12 cellular contexts compared by ENCODE assay signal in the genomic region with DNA sequence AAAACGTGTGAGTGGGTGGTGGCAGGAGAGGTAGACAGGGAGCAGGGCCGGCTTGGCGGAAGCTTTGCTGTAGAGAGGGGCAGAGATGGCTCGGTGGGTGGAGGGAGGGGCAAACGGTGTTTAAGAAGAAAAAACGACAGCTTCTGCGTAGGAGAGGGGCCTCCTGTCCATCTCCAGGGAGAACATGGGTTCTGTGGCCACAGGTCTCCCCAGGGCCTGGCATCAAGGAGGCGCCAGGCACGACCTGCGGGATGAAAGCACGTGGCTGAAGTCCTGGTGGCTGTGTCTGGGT. TPM values are rescaled to one million over a fixed set of nuclear protein-coding genes. Genes with fewer than 3 reads are reported as not detected.
DNase-seq lines count a peak whose midpoint lies in the region; ATAC-seq, FAIRE-seq and TF ChIP-seq lines count a peak whose summit lies in the region.
"Had no signal": no experiment of that assay in that cellular context is flagged by ENCODE, and none has a peak within 500 bp of the region (broad histone marks: within the 10 kb centered on the region; RNA-seq: fewer than 3 reads in every experiment).

No MANE protein-coding gene starts in this region.

- TF ChIP-seq POLR2A in A549 (IDR thresholded peaks at IDR 0.05; ENCODE audit: low read length) = no peak

- H3K4me3 Mint-ChIP-seq in activated naive CD8-positive, alpha-beta T cell treated with anti-CD3 and anti-CD28 coated beads, Interleukin-2, amount 50 U/mL, for 24 hours = peak overlapping the region; percentile 78

- peaks cover 2% of the 10 kb centered on the region for H3K79me2 ChIP-seq in mesendoderm (ENCODE audit: control insufficient read depth, insufficient read depth, low read length)

- H3K4me2 ChIP-seq in A549 (peak overlapping the region; percentile 86), mesendoderm (ENCODE audit: low read length) (peak overlapping the region; percentile 13)

- H2BK15ac ChIP-seq in mesendoderm (replicated peaks; ENCODE audit: low read depth) = no peak overlapping the region

- TF ChIP-seq EP300 in A549 (IDR thresholded peaks at IDR 0.05) = no peak

- no peak overlapping the region for H2BK120ac ChIP-seq in mesendoderm (ENCODE audit: low read depth, low read length)

- POLR2A ChIA-PET in A549 (lab: Yijun Ruan, JAX) = no interaction called here

- CTCF ChIA-PET in A549 (lab: Yijun Ruan, JAX) = interaction anchor here (0.9 to 2.4 kb wide), 8 partner anchors 13 to 147 kb away, joined by 3 to 13 read pairs (median 3); no protein-coding TSS in a partner anchor

- H3K23ac ChIP-seq in mesendoderm (ENCODE audit: low read length) = no peak overlapping the region

- no peaks in the 10 kb centered on the region for H3K9me3 ChIP-seq in A549
- no peaks in the 10 kb centered on the region for H3K9me3 ChIP-seq in HAP-1
- H3K9me3 ChIP-seq: psoas muscle had no signal

- H2BK5ac ChIP-seq in mesendoderm (ENCODE audit: low read length) = no peak overlapping the region

- H3K9ac ChIP-seq in mesendoderm (ENCODE audit: low read length) = no peak overlapping the region

- no peaks in the 10 kb centered on the region for H3K9me3 Mint-ChIP-seq in activated naive CD8-positive, alpha-beta T cell treated with anti-CD3 and anti-CD28 coated beads, Interleukin-2, amount 50 U/mL, for 24 hours

- no peak for FAIRE-seq in A549 (lab: Jason Lieb, UNC)
- FAIRE-seq: H54 had no signal

- no peak overlapping the region for H4K8ac ChIP-seq in mesendoderm (ENCODE audit: low read depth, low read length)

- TF ChIP-seq RAD21 in A549 (conservative IDR thresholded peaks at IDR 0.05 in 1 of 2, IDR thresholded peaks at IDR 0.05 in 1 of 2) = no peak

- peak overlapping the region; percentile 25 for H3K56ac ChIP-seq in mesendoderm (ENCODE audit: low read length)

- H3K4me1 Mint-ChIP-seq in activated naive CD8-positive, alpha-beta T cell treated with anti-CD3 and anti-CD28 coated beads, Interleukin-2, amount 50 U/mL, for 24 hours = peaks cover 19% of the 10 kb centered on the region

- no peaks in the 10 kb centered on the region for H3K36me3 Mint-ChIP-seq in activated naive CD8-positive, alpha-beta T cell treated with anti-CD3 and anti-CD28 coated beads, Interleukin-2, amount 50 U/mL, for 24 hours (ENCODE audit: low read depth)

- H3K79me1 ChIP-seq in mesendoderm (ENCODE audit: low read length) = peaks cover 2% of the 10 kb centered on the region

- DNase-seq in A549 (ENCODE audit: low read depth in 1 of 2, low spot score in 1 of 2) = no peak
- DNase-seq in HAP-1 (ENCODE audit: low spot score in 2 of 2) = no peak
- DNase-seq in activated naive CD8-positive, alpha-beta T cell treated with anti-CD3 and anti-CD28 coated beads, Interleukin-2, amount 50 U/mL, for 24 hours = no peak
- no peak for DNase-seq in mesendoderm
- no peak for DNase-seq in NCI-H2171 (lab: John Stamatoyannopoulos, UW)
- DNase-seq in KG1 (lab: John Stamatoyannopoulos, UW) = no peak
- no peak for DNase-seq in central memory CD4-positive, alpha-beta T cell
- DNase-seq in NCI-H748 (lab: John Stamatoyannopoulos, UW; ENCODE audit: unreplicated experiment) = no peak
- DNase-seq: head of caudate nucleus, NCI-H1417 treated with DMSO at 0.1 percent for 48 hours, psoas muscle had no signal

- no peak overlapping the region for H2AK5ac ChIP-seq in mesendoderm (ENCODE audit: low read length)

- H3K27me3 Mint-ChIP-seq in activated naive CD8-positive, alpha-beta T cell treated with anti-CD3 and anti-CD28 coated beads, Interleukin-2, amount 50 U/mL, for 24 hours = peaks cover 17% of the 10 kb centered on the region

- ATAC-seq in A549 = no peak
- no peak for ATAC-seq in activated naive CD8-positive, alpha-beta T cell treated with anti-CD3 and anti-CD28 coated beads, Interleukin-2, amount 50 U/mL, for 24 hours
- ATAC-seq: psoas muscle had no signal

- H3K36me3 ChIP-seq in HAP-1 (replicated peaks) (no peaks in the 10 kb centered on the region), mesendoderm (ENCODE audit: control insufficient read depth, insufficient read depth, low read length) (no peaks in the 10 kb centered on the region)

- in situ Hi-C loops in HAP-1 (cut with MboI; ENCODE audit: low sequenced_read_pairs) = loop anchor here (5.0 kb wide), 1 partner anchor 87 kb away; no protein-coding TSS in a partner anchor

- H3K4me1 ChIP-seq in A549 (0 out of 3 replicates have a peak, but pooled peaks cover 2% of the 10 kb centered on the region), HAP-1 (peaks cover 15% of the 10 kb centered on the region), mesendoderm (ENCODE audit: control insufficient read depth, low read depth, low read length) (no peaks in the 10 kb centered on the region)
- H3K4me1 ChIP-seq: psoas muscle had no signal

- TF ChIP-seq CTCF in A549 (IDR thresholded peaks at IDR 0.05) = no peak

- H3K27ac ChIP-seq in A549 = peak overlapping the region in 1 of 2 experiments; percentile 97; a peak in 4 of 6 replicates
- H3K27ac ChIP-seq in mesendoderm (ENCODE audit: low read depth, low read length) = no peak overlapping the region
- H3K27ac ChIP-seq: psoas muscle had no signal

- no peak overlapping the region for H3K18ac ChIP-seq in mesendoderm (ENCODE audit: low read length)

- H4K5ac ChIP-seq in mesendoderm (ENCODE audit: low read length) = no peak overlapping the region

- H3K4me3 ChIP-seq in A549 (peak overlapping the region; percentile 90; the same call in 1 of the 3 replicates), HAP-1 (peak overlapping the region; percentile 64), mesendoderm (ENCODE audit: low read length) (no peak overlapping the region)

- H3K27me3 ChIP-seq in HAP-1 (ENCODE audit: low read depth) = no peaks in the 10 kb centered on the region
- no peaks in the 10 kb centered on the region for H3K27me3 ChIP-seq in mesendoderm (ENCODE audit: insufficient read depth, low read length, poor library complexity)

- peak overlapping the region; percentile 27 for H3K27ac Mint-ChIP-seq in activated naive CD8-positive, alpha-beta T cell treated with anti-CD3 and anti-CD28 coated beads, Interleukin-2, amount 50 U/mL, for 24 hours

- no peak overlapping the region for H3K4ac ChIP-seq in mesendoderm (ENCODE audit: low read depth, low read length)

- 82% methylated on average over 7 of the region's 11 CpGs for WGBS in A549 (ENCODE audit: missing lambda C conversion rate)
- WGBS in mesendoderm (ENCODE audit: extremely low coverage, insufficient coverage, low lambda C conversion rate) = no CpG with 5 or more reads among the region's 11 CpGs

TF ChIP-seq in A549, 52 proteins besides CTCF, POLR2A, EP300 and RAD21:
- TF ChIP-seq ESRRA (IDR thresholded peaks at IDR 0.05; ENCODE audit: borderline replicate concordance, low read length) = no peak
- no peak for TF ChIP-seq MYC (IDR thresholded peaks at IDR 0.05; ENCODE audit: borderline replicate concordance, low read length)
- TF ChIP-seq NFE2L2 (conservative IDR thresholded peaks at IDR 0.05; ENCODE audit: low read length) = no peak
- TF ChIP-seq KDM1A (IDR thresholded peaks at IDR 0.05; ENCODE audit: low read depth) = no peak
- no peak for TF ChIP-seq ZSCAN20 (CRISPR knock-in tag; IDR thresholded peaks at IDR 0.05)
- no peak for TF ChIP-seq FOSB (CRISPR knock-in tag; IDR thresholded peaks at IDR 0.05)
- no peak for TF ChIP-seq ZFP36 (IDR thresholded peaks at IDR 0.05; ENCODE audit: borderline replicate concordance, partially characterized antibody)
- no peak for TF ChIP-seq NPAS2 (CRISPR knock-in tag; IDR thresholded peaks at IDR 0.05; ENCODE audit: borderline replicate concordance)
- no peak for TF ChIP-seq SREBF2 (IDR thresholded peaks at IDR 0.05)
- TF ChIP-seq HEYL (CRISPR knock-in tag; IDR thresholded peaks at IDR 0.05) = no peak
- no peak for TF ChIP-seq RNF2 (IDR thresholded peaks at IDR 0.05; ENCODE audit: borderline replicate concordance, low read depth)
- no peak for TF ChIP-seq EHF (CRISPR knock-in tag; IDR thresholded peaks at IDR 0.05)

RNA-seq across cellular contexts. Expression of a gene that starts 1.0 kb away (rescaled TPM):
- polyA plus RNA-seq in A549 (2011; rRNA removed) (7.3 and 9.8 TPM in 2 replicates), A549 (2017; fragmentation: RNase III; extraction: RNeasy Plus Mini Kit Qiagen cat#74134 plus additional on column Dnase treatment) (7.8 to 9.9 TPM (median 9.5 TPM) in 3 replicates)
- 14.0 and 18.2 TPM in 2 replicates for polyA plus RNA-seq in A549 (2012; cell fraction: cytosol; rRNA removed)
- polyA plus RNA-seq in A549 (2012; cell fraction: nucleus; rRNA removed) = 19.9 and 21.1 TPM in 2 replicates
- 10.1 and 16.1 TPM in 2 replicates for polyA minus RNA-seq in A549 (2011; rRNA and poly(A)+ RNA removed)
- 19.4 TPM for polyA plus RNA-seq in mesendoderm (2013, experiment 1 of 2)
- polyA plus RNA-seq in mesendoderm (2013, experiment 2 of 2) = 19.8 TPM

RNA-seq across cellular contexts. Expression of a gene that starts 30.0 kb away (rescaled TPM):
- polyA plus RNA-seq in A549 (2011; rRNA removed) (0.12 and 0.17 TPM in 2 replicates), A549 (2017; fragmentation: RNase III; extraction: RNeasy Plus Mini Kit Qiagen cat#74134 plus additional on column Dnase treatment) (0.16 to 0.52 TPM (median 0.38 TPM) in 3 replicates)
- polyA plus RNA-seq in A549 (2012; cell fraction: cytosol; rRNA removed) = 0.33 and 0.86 TPM in 2 replicates
- 0.90 and 1.5 TPM in 2 replicates for polyA plus RNA-seq in A549 (2012; cell fraction: nucleus; rRNA removed)
- polyA minus RNA-seq in A549 (2011; rRNA and poly(A)+ RNA removed) = 0.49 TPM in 1 of 2 replicates, not detected in the other
- 0.07 TPM for polyA plus RNA-seq in mesendoderm (2013, experiment 1 of 2)
- 0.13 TPM for polyA plus RNA-seq in mesendoderm (2013, experiment 2 of 2)

RNA-seq across cellular contexts. Expression of a gene that starts 45.6 kb away (rescaled TPM):
- 0.04 and 0.13 TPM in 2 replicates for polyA plus RNA-seq in A549 (2011; rRNA removed)
- 0.08 TPM in 1 of 2 replicates, not detected in the other for polyA plus RNA-seq in A549 (2012; cell fraction: cytosol; rRNA removed)
- polyA plus RNA-seq in A549 (2012; cell fraction: nucleus; rRNA removed) = 0.10 and 0.16 TPM in 2 replicates
- polyA plus RNA-seq in A549 (2017; fragmentation: RNase III; extraction: RNeasy Plus Mini Kit Qiagen cat#74134 plus additional on column Dnase treatment) = 0.03 to 0.05 TPM in 2 of 3 replicates, not detected in the other
- polyA minus RNA-seq in A549 (2011; rRNA and poly(A)+ RNA removed) = not detected in 2 replicates
- 0.03 TPM for polyA plus RNA-seq in mesendoderm (2013, experiment 1 of 2)
- 0.06 TPM for polyA plus RNA-seq in mesendoderm (2013, experiment 2 of 2)
